30 cellular contexts compared by ENCODE assay signal in genomic region chr4:40375620-40376019, GRCh38. TPM values are rescaled to one million over a fixed set of nuclear protein-coding genes. Genes with fewer than 3 reads are reported as not detected.
"Had no signal": no experiment of that assay in that cellular context is flagged by ENCODE, and none has a peak within 500 bp of the region (broad histone marks: within the 10 kb centered on the region; RNA-seq: fewer than 3 reads in every experiment).

No MANE protein-coding gene starts in this region.

- H3K9ac ChIP-seq: neural progenitor cell, parathyroid adenoma had no signal

- DNase-seq: natural killer cell; occipital lobe; ovary; posterior cingulate gyrus; psoas muscle; right cardiac atrium; spleen; stimulated activated CD4-positive, alpha-beta T cell treated with anti-CD3 and anti-CD28 coated beads, Interleukin-12 subunit alpha, Interleukin-12 subunit beta, amount 100 ng/mL, for 4 hours; stimulated activated CD4-positive, alpha-beta T cell treated with anti-CD3 and anti-CD28 coated beads, Interleukin-1b, Interleukin-23, amount 100 ng/mL, for 48 hours; stimulated activated CD4-positive, alpha-beta T cell treated with anti-CD3 and anti-CD28 coated beads, Interleukin-4, amount 100 ng/mL, for 1 hour; stimulated activated CD4-positive, alpha-beta T cell treated with anti-CD3 and anti-CD28 coated beads, Interleukin-4, amount 100 ng/mL, for 4 hours; stimulated activated CD8-positive, alpha-beta memory T cell treated with anti-CD3 and anti-CD28 coated beads, Interleukin-4, amount 100 ng/mL, for 48 hours; stimulated activated naive CD4-positive, alpha-beta T cell; stimulated activated naive CD8-positive, alpha-beta T cell treated with anti-CD3 and anti-CD28 coated beads, Interleukin-15, amount 100 ng/mL, for 72 hours; stimulated activated naive CD8-positive, alpha-beta T cell treated with anti-CD3 and anti-CD28 coated beads, Interleukin-15, Interleukin-2, amounts not matched to agents 100 U/mL and 50 U/mL, for 24 hours; substantia nigra; testis; tibial artery; transverse colon; upper lobe of right lung; uterus had no signal

- H3K27ac ChIP-seq: neural progenitor cell, ovary, parathyroid adenoma, psoas muscle, skin epidermis, spleen, suprapubic skin, testis, tibial artery, transverse colon, upper lobe of right lung, uterus had no signal

- H3K27me3 ChIP-seq: neural progenitor cell, ovary, spleen, suprapubic skin, testis, tibial artery, transverse colon, upper lobe of right lung, uterus had no signal

- ATAC-seq: natural killer cell; psoas muscle; right cardiac atrium; sciatic nerve; stimulated activated memory B cell treated with anti-CD40 and anti-IgM and Interleukin-4, amounts not matched to agents 10 μg/mL and 1 μg/mL and 100 μg/mL, for 72 hours; stimulated activated naive CD8-positive, alpha-beta T cell treated with anti-CD3 and anti-CD28 coated beads, Interleukin-15, amount 100 ng/mL, for 72 hours; stimulated activated naive CD8-positive, alpha-beta T cell treated with anti-CD3 and anti-CD28 coated beads, Interleukin-15, Interleukin-2, amounts not matched to agents 100 U/mL and 50 U/mL, for 24 hours; upper lobe of right lung had no signal

- H3K9me3 ChIP-seq: ovary, psoas muscle, spleen, suprapubic skin, testis, tibial artery, transverse colon, upper lobe of right lung, uterus had no signal

- H3K4me1 ChIP-seq: neural progenitor cell, parathyroid adenoma, psoas muscle, spleen, suprapubic skin, testis, tibial artery, upper lobe of right lung, uterus had no signal

- H3K4me2 ChIP-seq: neural progenitor cell, smooth muscle cell had no signal

- H3K79me2 ChIP-seq: parathyroid adenoma had no signal

- H3K4me3 ChIP-seq: neural progenitor cell, ovary, psoas muscle, skin epidermis, smooth muscle cell, spleen, suprapubic skin, testis, tibial artery, transverse colon, upper lobe of right lung, uterus had no signal

- H2AFZ ChIP-seq: neural progenitor cell, parathyroid adenoma had no signal

- H3K36me3 ChIP-seq: neural progenitor cell, ovary, spleen, suprapubic skin, tibial artery, transverse colon, upper lobe of right lung, uterus had no signal

RNA-seq across cellular contexts. Expression of gene CHRNA9, which starts 40.5 kb away (rescaled TPM):
- total RNA-seq: natural killer cell, psoas muscle, renal cortical epithelial cell, right cardiac atrium, sciatic nerve, spleen, transverse colon, upper lobe of right lung, urinary bladder, uterus had no signal
- polyA plus RNA-seq: ovary, right cardiac atrium had no signal
